11 cellular contexts compared by ENCODE assay signal in the genomic region with DNA sequence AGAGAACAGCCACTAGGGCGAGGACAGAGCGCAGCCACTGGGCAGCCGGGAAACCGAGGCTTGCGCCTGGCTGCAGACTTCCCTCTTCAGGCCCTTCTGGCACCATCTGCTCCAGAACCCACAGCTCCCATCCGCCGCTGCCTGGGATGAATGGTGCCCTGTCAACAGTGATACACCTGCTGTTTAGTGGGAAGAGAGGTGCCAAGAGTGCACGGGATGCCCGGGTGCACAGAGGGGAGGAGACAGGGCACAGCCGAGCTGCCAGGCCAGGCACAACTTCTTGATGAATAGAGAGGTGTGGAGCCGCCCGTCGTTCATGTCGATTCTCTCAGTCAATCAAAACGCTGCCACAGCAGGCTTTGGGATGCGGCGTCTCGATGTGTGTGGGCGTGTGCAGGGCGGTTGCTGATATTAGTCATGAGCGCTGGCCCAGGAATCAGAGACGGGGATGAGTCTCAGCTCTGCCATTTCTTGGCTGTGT. TPM values are rescaled to one million over a fixed set of nuclear protein-coding genes. Genes with fewer than 3 reads are reported as not detected.
DNase-seq lines count a peak whose midpoint lies in the region; ATAC-seq and TF ChIP-seq lines count a peak whose summit lies in the region.
"Had no signal": no experiment of that assay in that cellular context is flagged by ENCODE, and none has a peak within 500 bp of the region (broad histone marks: within the 10 kb centered on the region; RNA-seq: fewer than 3 reads in every experiment).

No MANE protein-coding gene starts in this region.

- DNase-seq in DMS153 treated with DMSO at 0.1 percent for 48 hours (lab: John Stamatoyannopoulos, UW; ENCODE audit: unreplicated experiment) (peak; percentile 81), NCI-H1105 (lab: John Stamatoyannopoulos, UW) (peak; percentile 83), SW480 (ENCODE audit: low spot score) (peak; percentile 79), kidney epithelial cell (ENCODE audit: low read depth) (peak; percentile 31), NCI-H1930 (lab: John Stamatoyannopoulos, UW) (no peak)
- DNase-seq: CD8-positive, alpha-beta T cell; esophagus squamous epithelium; stimulated activated CD4-positive, alpha-beta T cell treated with anti-CD3 and anti-CD28 coated beads, Interleukin-2, amount 100 ng/mL, for 24 hours had no signal

- no peaks in the 10 kb centered on the region for H3K27me3 ChIP-seq in kidney epithelial cell (ENCODE audit: control insufficient read depth, insufficient read depth, low read length)
- H3K27me3 ChIP-seq: esophagus squamous epithelium had no signal

- no peak overlapping the region for H3K4me3 ChIP-seq in kidney epithelial cell (ENCODE audit: low read depth, low read length)
- H3K4me3 ChIP-seq: esophagus squamous epithelium had no signal

- TF ChIP-seq CTCF in kidney epithelial cell (IDR thresholded peaks at IDR 0.05; ENCODE audit: insufficient read depth, low read length, poor library complexity, severe bottlenecking): no peak

- ATAC-seq in HG03439 (IDR thresholded peaks at IDR 0.05; ENCODE audit: unreplicated experiment) (no peak), GM21529 (IDR thresholded peaks at IDR 0.05; ENCODE audit: unreplicated experiment) (no peak), HG03139 (IDR thresholded peaks at IDR 0.05; ENCODE audit: unreplicated experiment) (no peak)
- ATAC-seq: CD8-positive, alpha-beta T cell had no signal

- H3K36me3 ChIP-seq in kidney epithelial cell (ENCODE audit: control insufficient read depth, insufficient read depth, low read length): no peaks in the 10 kb centered on the region
- H3K36me3 ChIP-seq: esophagus squamous epithelium had no signal

RNA-seq across cellular contexts. Expression of gene RRM2, which starts 39.5 kb away (rescaled TPM):
- total RNA-seq in kidney epithelial cell: 8.7 and 9.6 TPM in 2 replicates

Comparison
In these comparisons a context has a peak if more than half of its experiments do, and no peak if none do; other contexts are left out.
1. DNase-seq: peak in DMS153 treated with DMSO at 0.1 percent for 48 hours (single experiment), NCI-H1105 (single experiment), SW480 (single experiment) and kidney epithelial cell (single experiment); none in NCI-H1930 (0 of 2).